In genomic region chr10:13193637-13194036, GRCh38 we compare ENCODE assay signal across 24 cellular contexts. TPM values are rescaled to one million over a fixed set of nuclear protein-coding genes. Genes with fewer than 3 reads are reported as not detected.
A peak's percentile ranks its signal among the peaks of the same experiment; 100 is the strongest.
DNase-seq lines count a peak whose midpoint lies in the region; ATAC-seq, FAIRE-seq and TF ChIP-seq lines count a peak whose summit lies in the region.
"Had no signal": no experiment of that assay in that cellular context is flagged by ENCODE, and none has a peak within 500 bp of the region (broad histone marks: within the 10 kb centered on the region; RNA-seq: fewer than 3 reads in every experiment).

No MANE protein-coding gene starts in this region.

- CTCF ChIA-PET in HepG2 (lab: Yijun Ruan, JAX; ENCODE audit: low intra/inter-chr PET ratio, low total read pairs): no interaction called here
- CTCF ChIA-PET in H1 (lab: Charles Lee; ENCODE audit: partially characterized antibody): interaction anchor here (0.9 to 2.0 kb wide), 2 partner anchors 10 to 345 kb away, joined by 6 read pairs; no protein-coding TSS in a partner anchor

- FAIRE-seq in HepG2 (lab: Jason Lieb, UNC) (no peak), H1 (lab: Jason Lieb, UNC) (no peak)
- FAIRE-seq: A549, D721Med, GM12878 had no signal

- H3K4me2 ChIP-seq in HepG2 (ENCODE audit: low read depth, low read length) (no peak overlapping the region), H1 (ENCODE audit: insufficient read depth in 1 of 2, low read depth in 2 of 2, low read length in 2 of 2) (no peak overlapping the region)
- H3K4me2 ChIP-seq: A549; BLaER1 treated with 17β-estradiol and CSF1 and Interleukin-3, amounts not matched to agents 10 nM and 100 nM had no signal

- TF ChIP-seq EP300 in HepG2 (IDR thresholded peaks at IDR 0.05; ENCODE audit: low read depth in 2 of 2, low read length in 2 of 2): no peak
- TF ChIP-seq EP300 in HepG2 (CRISPR knock-in tag; IDR thresholded peaks at IDR 0.05; ENCODE audit: borderline replicate concordance): no peak
- TF ChIP-seq EP300 in H1 (IDR thresholded peaks at IDR 0.05; ENCODE audit: borderline replicate concordance in 1 of 2, low read depth in 2 of 2, low read length in 2 of 2): no peak

- no peak overlapping the region for H4K5ac ChIP-seq in H1 (ENCODE audit: insufficient read length, low read depth, low read length)

- 96% methylated on average over 7 of the region's 7 CpGs for WGBS in HepG2 (ENCODE audit: low lambda C conversion rate)
- WGBS in right lobe of liver (ENCODE audit: insufficient coverage, low coverage, low lambda C conversion rate, missing lambda C conversion rate): 87% methylated on average over 5 of the region's 7 CpGs
- 93% methylated on average over 7 of the region's 7 CpGs; no CpG with 5 or more reads in 1 of the 2 experiments for WGBS in H1 (ENCODE audit: extremely low coverage in 1 of 2, insufficient coverage in 1 of 2, insufficient read length in 1 of 2, insufficient replicate concordance in 2 of 2, low coverage in 1 of 2, low lambda C conversion rate in 2 of 2, missing lambda C conversion rate in 1 of 2), 2 experiments

- DNase-seq in HepG2 (ENCODE audit: low spot score) (no peak), right lobe of liver (no peak), H1 (ENCODE audit: low read depth in 1 of 2, low spot score in 2 of 2) (no peak), fibroblast of villous mesenchyme (ENCODE audit: low read depth) (peak; percentile 11), posterior vena cava (ENCODE audit: low spot score) (no peak)
- DNase-seq: 8988T; ACHN; AML-193; BE2C; CD4-positive, alpha-beta T cell; CD8-positive, alpha-beta memory T cell; DMS 273 treated with DMSO at 0.1 percent for 48 hours; DMS79; EL; GDM1; GOT3; H7; HCEC 1CT had no signal

- H3K14ac ChIP-seq in H1 (ENCODE audit: insufficient read length): no peak overlapping the region

- H2BK12ac ChIP-seq in H1 (ENCODE audit: low read depth, low read length): no peak overlapping the region

- H2BK20ac ChIP-seq in H1 (ENCODE audit: low read length): no peak overlapping the region

- TF ChIP-seq CTCF in HepG2 (CRISPR knock-in tag; IDR thresholded peaks at IDR 0.05) (no peak), right lobe of liver (IDR thresholded peaks at IDR 0.05) (no peak), H1 (IDR thresholded peaks at IDR 0.05; ENCODE audit: control extremely low read depth in 1 of 3, insufficient read depth in 1 of 3, low read depth in 1 of 3, low read length in 3 of 3) (no peak), fibroblast of villous mesenchyme (IDR thresholded peaks at IDR 0.05; ENCODE audit: insufficient read depth, low read depth, low read length) (no peak)

- H2BK5ac ChIP-seq in H1 (ENCODE audit: low read depth, low read length): no peak overlapping the region

- H3K36me3 ChIP-seq in HepG2 (replicated peaks in 1 of 2; ENCODE audit: control insufficient read depth in 1 of 2, insufficient read depth in 2 of 2, low read length in 2 of 2) (peaks cover 9 to 53% of the 10 kb centered on the region in 2 experiments), right lobe of liver (no peaks in the 10 kb centered on the region), H1 (ENCODE audit: control insufficient read depth in 2 of 4, insufficient read depth in 4 of 4, low read length in 3 of 4) (peaks cover 36 to 91% (median 71%) of the 10 kb centered on the region in 4 experiments)

- TF ChIP-seq RAD21 in HepG2 (CRISPR knock-in tag; IDR thresholded peaks at IDR 0.05): no peak
- no peak for TF ChIP-seq RAD21 in H1 (IDR thresholded peaks at IDR 0.05 in 1 of 2, conservative IDR thresholded peaks at IDR 0.05 in 1 of 2; ENCODE audit: low read depth in 2 of 2, low read length in 2 of 2)

- H3K9me3 ChIP-seq in HepG2 (ENCODE audit: low read length) (no peaks in the 10 kb centered on the region), right lobe of liver (no peaks in the 10 kb centered on the region), H1 (ENCODE audit: insufficient read depth in 2 of 2, low read depth in 1 of 2, low read length in 1 of 2) (no peaks in the 10 kb centered on the region)
- H3K9me3 ChIP-seq: A549; BE2C; BLaER1 treated with 17β-estradiol and CSF1 and Interleukin-3, amounts not matched to agents 10 nM and 100 nM had no signal

- H2AK5ac ChIP-seq in H1 (ENCODE audit: low read depth, low read length): no peak overlapping the region

- TF ChIP-seq POLR2A in HepG2 (IDR thresholded peaks at IDR 0.05; ENCODE audit: insufficient read depth in 1 of 2, low read depth in 2 of 2, low read length in 2 of 2) (no peak), right lobe of liver (IDR thresholded peaks at IDR 0.05) (no peak), H1 (IDR thresholded peaks at IDR 0.05; ENCODE audit: control extremely low read depth in 1 of 2, low read depth in 2 of 2, low read length in 2 of 2) (no peak)

- ATAC-seq in HepG2: no peak
- ATAC-seq in right lobe of liver: no peak
- ATAC-seq in GM18873 (IDR thresholded peaks at IDR 0.05; ENCODE audit: low FRiP score, unreplicated experiment): no peak
- ATAC-seq: A549, GM12878 had no signal

- H3K79me2 ChIP-seq in HepG2 (ENCODE audit: insufficient read depth, low read length) (no peaks in the 10 kb centered on the region), H1 (ENCODE audit: control insufficient read depth in 1 of 2, insufficient read depth in 2 of 2, low read length in 2 of 2) (no peaks in the 10 kb centered on the region)

- H3K9ac ChIP-seq in HepG2 (ENCODE audit: insufficient read depth, low read depth, low read length) (no peak overlapping the region), H1 (replicated peaks in 1 of 4; ENCODE audit: extremely low read depth in 1 of 4, low read depth in 3 of 4, low read length in 3 of 4) (no peak overlapping the region)
- H3K9ac ChIP-seq: BLaER1 treated with 17β-estradiol and CSF1 and Interleukin-3, amounts not matched to agents 10 nM and 100 nM had no signal

- H3K4me3 ChIP-seq in HepG2 (replicated peaks in 1 of 3; ENCODE audit: insufficient read depth in 1 of 3, low read depth in 2 of 3, low read length in 3 of 3) (no peak overlapping the region), right lobe of liver (no peak overlapping the region), H1 (ENCODE audit: extremely low read depth in 1 of 4, insufficient read depth in 2 of 4, low read depth in 3 of 4, low read length in 4 of 4) (no peak overlapping the region), fibroblast of villous mesenchyme (ENCODE audit: low read depth, low read length) (no peak overlapping the region)
- H3K4me3 ChIP-seq: A549; BLaER1 treated with 17β-estradiol and CSF1 and Interleukin-3, amounts not matched to agents 10 nM and 100 nM; GM12878 had no signal

- H3K27me3 ChIP-seq in HepG2 (ENCODE audit: control insufficient read depth in 1 of 2, insufficient read depth in 2 of 2, low read length in 2 of 2) (no peaks in the 10 kb centered on the region), right lobe of liver (no peaks in the 10 kb centered on the region), H1 (replicated peaks in 1 of 4; ENCODE audit: control insufficient read depth in 3 of 4, extremely low read depth in 1 of 4, insufficient read depth in 3 of 4, low read length in 3 of 4) (no peaks in the 10 kb centered on the region)
- H3K27me3 ChIP-seq: BE2C; BLaER1 treated with 17β-estradiol and CSF1 and Interleukin-3, amounts not matched to agents 10 nM and 100 nM had no signal

- no peak overlapping the region for H3K18ac ChIP-seq in H1 (ENCODE audit: extremely low read depth, low read length)

- no peak overlapping the region for H3K23ac ChIP-seq in H1 (ENCODE audit: insufficient read length)

- H2BK120ac ChIP-seq in H1 (replicated peaks; ENCODE audit: low read depth, low read length): no peak overlapping the region

- H3K27ac ChIP-seq in HepG2 (ENCODE audit: extremely low read length, insufficient read depth, low read length) (no peak overlapping the region), right lobe of liver (no peak overlapping the region), H1 (ENCODE audit: low read depth, low read length) (no peak overlapping the region)
- H3K27ac ChIP-seq: A549; BLaER1 treated with 17β-estradiol and CSF1 and Interleukin-3, amounts not matched to agents 10 nM and 100 nM had no signal

- H3K79me1 ChIP-seq in H1 (ENCODE audit: low read depth, low read length): no peaks in the 10 kb centered on the region

- no peak overlapping the region for H3K56ac ChIP-seq in H1 (replicated peaks; ENCODE audit: insufficient read length, low read depth, low read length)

- H4K20me1 ChIP-seq in HepG2 (ENCODE audit: insufficient read depth, low read length) (no peaks in the 10 kb centered on the region), H1 (replicated peaks in 1 of 2; ENCODE audit: control insufficient read depth in 1 of 2, insufficient read depth in 2 of 2, low read length in 2 of 2) (peaks cover 0 to under 1% of the 10 kb centered on the region in 2 experiments)

- intact Hi-C loops in HepG2 (cut with micrococcal nuclease; ENCODE audit: unreplicated experiment) (no loop called here), right lobe of liver (cut with DNase I) (no loop called here), posterior vena cava (cut with DNase I) (no loop called here)

- H3K4ac ChIP-seq in H1 (replicated peaks; ENCODE audit: insufficient read length, low read depth, low read length): no peak overlapping the region

- no peak overlapping the region for H4K91ac ChIP-seq in H1 (replicated peaks; ENCODE audit: insufficient read length, low read length)

- H4K8ac ChIP-seq in H1 (ENCODE audit: extremely low read depth, insufficient read depth, low read length): no peak overlapping the region

- H2BK15ac ChIP-seq in H1 (ENCODE audit: low read length): no peak overlapping the region

- no peaks in the 10 kb centered on the region for H3K23me2 ChIP-seq in H1 (ENCODE audit: low read depth, low read length)

- no peaks in the 10 kb centered on the region for H3K4me1 ChIP-seq in HepG2 (ENCODE audit: insufficient read depth, low read length)
- no peaks in the 10 kb centered on the region for H3K4me1 ChIP-seq in right lobe of liver
- H3K4me1 ChIP-seq in H1 (replicated peaks in 1 of 4; ENCODE audit: control insufficient read depth in 3 of 4, insufficient read depth in 4 of 4, low read length in 3 of 4): no peaks in the 10 kb centered on the region
- H3K4me1 ChIP-seq: A549; BE2C; BLaER1 treated with 17β-estradiol and CSF1 and Interleukin-3, amounts not matched to agents 10 nM and 100 nM had no signal

- H2AFZ ChIP-seq in HepG2 (ENCODE audit: low read length) (no peak overlapping the region), H1 (ENCODE audit: low read length) (no peak overlapping the region)

- in situ Hi-C loops in HepG2 (cut with HindIII; ENCODE audit: extremely low pct_ligation_motif_present, low pct_unique_long_range_greater_than_20kb): no loop called here

- no TSS peak for BruUV-seq in HepG2 (replicated peaks; lab: Mats Ljungman, UMichigan)

- POLR2A ChIA-PET in HepG2 (lab: Yijun Ruan, JAX) (no interaction called here), H1 (lab: Charles Lee; ENCODE audit: partially characterized antibody) (interaction anchor here (1.4 kb wide), 2 partner anchors 12 to 18 kb away, joined by 3 to 5 read pairs; no protein-coding TSS in a partner anchor)

RNA-seq across cellular contexts. Expression of gene MCM10, which starts 32.3 kb away (rescaled TPM):
- 31.3 and 41.8 TPM in 2 replicates for total RNA-seq in HepG2 (2016; rRNA removed; fragmentation: Illumina TruSeq; extraction: Trizol)
- total RNA-seq in HepG2 (2016; cell fraction: cytosol; rRNA removed; fragmentation: Illumina TruSeq; extraction: Trizol; ENCODE audit: low read depth): 5.6 and 6.2 TPM in 2 replicates
- total RNA-seq in HepG2 (2016; cell fraction: insoluble cytoplasmic fraction; rRNA removed; fragmentation: Illumina TruSeq; extraction: Trizol): 28.3 and 39.8 TPM in 2 replicates
- 7.1 and 8.4 TPM in 2 replicates for total RNA-seq in HepG2 (2016; cell fraction: membrane; rRNA removed; fragmentation: Illumina TruSeq; extraction: Trizol)
- 27.5 and 28.3 TPM in 2 replicates for total RNA-seq in HepG2 (2016; cell fraction: nucleus; rRNA removed; fragmentation: Illumina TruSeq; extraction: Trizol)
- 2.0 and 2.8 TPM in 2 replicates for polyA plus RNA-seq in HepG2 (2011; rRNA removed)
- polyA plus RNA-seq in HepG2 (2011; cell fraction: cytosol; rRNA removed): 1.7 and 1.9 TPM in 2 replicates
- 2.7 and 2.8 TPM in 2 replicates for polyA plus RNA-seq in HepG2 (2011; cell fraction: nucleus; rRNA removed)
- polyA plus RNA-seq in HepG2 (2012): 2.2 and 7.7 TPM in 2 replicates
- 0.73 and 0.94 TPM in 2 replicates for polyA plus RNA-seq in HepG2 (2016; cell fraction: cytosol; fragmentation: Illumina TruSeq; extraction: Trizol; ENCODE audit: low read depth)
- polyA plus RNA-seq in HepG2 (2016; cell fraction: insoluble cytoplasmic fraction; fragmentation: Illumina TruSeq; extraction: Trizol; ENCODE audit: low read depth): 24.9 and 28.1 TPM in 2 replicates
- polyA plus RNA-seq in HepG2 (2016; cell fraction: membrane; fragmentation: Illumina TruSeq; extraction: Trizol; ENCODE audit: low read depth): 2.0 and 2.2 TPM in 2 replicates
- 16.5 and 22.1 TPM in 2 replicates for polyA plus RNA-seq in HepG2 (2016; cell fraction: nucleus; fragmentation: Illumina TruSeq; extraction: Trizol; ENCODE audit: insufficient read depth, low read depth)
- polyA minus RNA-seq in HepG2 (2011; rRNA and poly(A)+ RNA removed; ENCODE audit: low replicate concordance): 4.7 and 13.7 TPM in 2 replicates
- polyA minus RNA-seq in HepG2 (2011; cell fraction: cytosol; rRNA and poly(A)+ RNA removed): 4.3 and 4.8 TPM in 2 replicates
- 11.3 and 12.1 TPM in 2 replicates for polyA minus RNA-seq in HepG2 (2011; cell fraction: nucleus; rRNA and poly(A)+ RNA removed)
- total RNA-seq in right lobe of liver: 1 to 10 TPM in 2 of 6 experiments, under 1 TPM in 3, not detected in 1; 0.05 to 6.4 (median 0.64) TPM
- 59.0 and 60.3 TPM in 2 replicates for total RNA-seq in H1 (2021; fragmentation: NEBNext Ultra II Directional; extraction: Animal tissue kit (Norgen Biotek cat#: 25700))
- 6.8 and 9.8 TPM in 2 replicates for polyA plus RNA-seq in H1 (2011; rRNA removed)
- polyA plus RNA-seq in H1 (2011; cell fraction: cytosol; rRNA removed): 16.0 TPM
- polyA plus RNA-seq in H1 (2011; cell fraction: nucleus; rRNA removed): 16.2 TPM
- polyA plus RNA-seq in H1 (2012, experiment 1 of 2): 25.3 to 39.9 TPM (median 30.4 TPM) in 4 replicates
- polyA plus RNA-seq in H1 (2012, experiment 2 of 2): 1.5 TPM
- 26.6 TPM for polyA plus RNA-seq in H1 (2013, experiment 1 of 2)
- polyA plus RNA-seq in H1 (2013, experiment 2 of 2): 27.4 TPM
- polyA minus RNA-seq in H1 (2011; rRNA and poly(A)+ RNA removed): 26.6 and 30.2 TPM in 2 replicates
- 21.7 TPM for polyA minus RNA-seq in H1 (2011; cell fraction: cytosol; rRNA and poly(A)+ RNA removed)
- polyA minus RNA-seq in H1 (2011; cell fraction: nucleus; rRNA and poly(A)+ RNA removed): 51.6 TPM
- 7.8 and 8.1 TPM in 2 replicates for total RNA-seq in fibroblast of villous mesenchyme
- total RNA-seq in posterior vena cava: under 1 TPM; 0.23 to 0.76 TPM
- polyA plus RNA-seq: CD14-positive monocyte; CD8-positive, alpha-beta memory T cell had no signal

RNA-seq across cellular contexts. Expression of gene UCMA, which starts 40.5 kb away (rescaled TPM):
- total RNA-seq in HepG2 (2016; rRNA removed; fragmentation: Illumina TruSeq; extraction: Trizol) (not detected in 2 replicates), right lobe of liver (not detected), fibroblast of villous mesenchyme (not detected in 2 replicates), posterior vena cava (not detected)
- not detected in 2 replicates for total RNA-seq in HepG2 (2016; cell fraction: cytosol; rRNA removed; fragmentation: Illumina TruSeq; extraction: Trizol; ENCODE audit: low read depth)
- not detected in 2 replicates for total RNA-seq in HepG2 (2016; cell fraction: insoluble cytoplasmic fraction; rRNA removed; fragmentation: Illumina TruSeq; extraction: Trizol)
- total RNA-seq in HepG2 (2016; cell fraction: membrane; rRNA removed; fragmentation: Illumina TruSeq; extraction: Trizol): not detected in 2 replicates
- total RNA-seq in HepG2 (2016; cell fraction: nucleus; rRNA removed; fragmentation: Illumina TruSeq; extraction: Trizol): not detected in 2 replicates
- polyA plus RNA-seq in HepG2 (2011; rRNA removed) (not detected in 2 replicates), H1 (2011; rRNA removed) (1.2 and 1.8 TPM in 2 replicates)
- polyA plus RNA-seq in HepG2 (2011; cell fraction: cytosol; rRNA removed): not detected in 2 replicates
- not detected in 2 replicates for polyA plus RNA-seq in HepG2 (2011; cell fraction: nucleus; rRNA removed)
- not detected in 2 replicates for polyA plus RNA-seq in HepG2 (2012)
- polyA plus RNA-seq in HepG2 (2016; cell fraction: cytosol; fragmentation: Illumina TruSeq; extraction: Trizol; ENCODE audit: low read depth): not detected in 2 replicates
- not detected in 2 replicates for polyA plus RNA-seq in HepG2 (2016; cell fraction: insoluble cytoplasmic fraction; fragmentation: Illumina TruSeq; extraction: Trizol; ENCODE audit: low read depth)
- not detected in 2 replicates for polyA plus RNA-seq in HepG2 (2016; cell fraction: membrane; fragmentation: Illumina TruSeq; extraction: Trizol; ENCODE audit: low read depth)
- polyA plus RNA-seq in HepG2 (2016; cell fraction: nucleus; fragmentation: Illumina TruSeq; extraction: Trizol; ENCODE audit: insufficient read depth, low read depth): not detected in 2 replicates
- polyA minus RNA-seq in HepG2 (2011; rRNA and poly(A)+ RNA removed; ENCODE audit: low replicate concordance): not detected in 2 replicates
- not detected in 2 replicates for polyA minus RNA-seq in HepG2 (2011; cell fraction: cytosol; rRNA and poly(A)+ RNA removed)
- polyA minus RNA-seq in HepG2 (2011; cell fraction: nucleus; rRNA and poly(A)+ RNA removed): not detected in 2 replicates
- 4.1 and 4.6 TPM in 2 replicates for total RNA-seq in H1 (2021; fragmentation: NEBNext Ultra II Directional; extraction: Animal tissue kit (Norgen Biotek cat#: 25700))
- 2.0 TPM for polyA plus RNA-seq in H1 (2011; cell fraction: cytosol; rRNA removed)
- polyA plus RNA-seq in H1 (2011; cell fraction: nucleus; rRNA removed): 0.76 TPM
- 1.4 to 3.9 TPM (median 2.9 TPM) in 4 replicates for polyA plus RNA-seq in H1 (2012, experiment 1 of 2)
- 4.4 TPM for polyA plus RNA-seq in H1 (2012, experiment 2 of 2)
- 2.1 TPM for polyA plus RNA-seq in H1 (2013, experiment 1 of 2)
- polyA plus RNA-seq in H1 (2013, experiment 2 of 2): 2.7 TPM
- 0.32 TPM in 1 of 2 replicates, not detected in the other for polyA minus RNA-seq in H1 (2011; rRNA and poly(A)+ RNA removed)
- polyA minus RNA-seq in H1 (2011; cell fraction: cytosol; rRNA and poly(A)+ RNA removed): not detected
- polyA minus RNA-seq in H1 (2011; cell fraction: nucleus; rRNA and poly(A)+ RNA removed): not detected
- total RNA-seq: CD4-positive, alpha-beta T cell; CD8-positive, alpha-beta memory T cell; GM12878; H7 had no signal
- polyA plus RNA-seq: A549; CD14-positive monocyte; CD8-positive, alpha-beta memory T cell had no signal

Comparison
In these comparisons a context has a peak if more than half of its experiments do, and no peak if none do; other contexts are left out.
1. Of the 41 proteins assayed by ChIP-seq in both HepG2 and H1: peak only in HepG2: none; only in H1: none; in both: CEBPB; in neither: 40.